In the genomic region with DNA sequence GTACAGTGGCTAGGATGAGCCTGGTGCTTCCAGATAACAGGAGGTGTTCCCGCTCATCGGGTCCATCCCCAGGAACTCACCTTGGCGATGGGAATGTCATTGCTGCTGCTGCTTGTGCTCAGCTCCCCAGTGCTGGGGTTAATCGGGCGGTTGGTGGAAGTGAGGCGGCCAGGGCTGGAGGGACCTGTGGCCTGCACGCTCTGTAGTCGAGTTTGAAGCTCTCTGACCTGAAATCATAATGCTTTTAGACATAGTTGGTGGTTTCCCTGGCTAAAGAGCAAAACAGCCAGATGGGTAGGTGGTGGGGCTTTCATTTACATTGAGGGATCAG, we compare ENCODE assay signal across 15 cellular contexts.
"Had no signal": no experiment of that assay in that cellular context is flagged by ENCODE, and none has a peak within 500 bp of the region (broad histone marks: within the 10 kb centered on the region; RNA-seq: fewer than 3 reads in every experiment).

No MANE protein-coding gene starts in this region.

- H3K9me3 ChIP-seq: left lung, lower lobe of right lung, neutrophil, stomach, thoracic aorta, transverse colon had no signal

- DNase-seq: cerebellar nuclear complex; foreskin keratinocyte; lower lobe of right lung; nephron progenitor cell; posterior cingulate gyrus; small intestine; stimulated activated CD4-positive, alpha-beta T cell treated with anti-CD3 and anti-CD28 coated beads, Interleukin-12 subunit alpha, Interleukin-12 subunit beta, amount 100 ng/mL, for 4 hours; stimulated activated naive CD4-positive, alpha-beta T cell; stomach; substantia nigra; transverse colon had no signal

- H3K4me1 ChIP-seq: foreskin keratinocyte had no signal

- FAIRE-seq: colon, small intestine had no signal

- H3K4me3 ChIP-seq: left lung, lower lobe of right lung, stomach, thoracic aorta, transverse colon had no signal

- ATAC-seq: foreskin keratinocyte, left lung, lower lobe of right lung had no signal

- H3K27ac ChIP-seq: foreskin keratinocyte, left lung, lower lobe of right lung, neutrophil, stomach, thoracic aorta, transverse colon had no signal

- H3K27me3 ChIP-seq: foreskin keratinocyte, left lung, stomach, transverse colon had no signal

- H3K36me3 ChIP-seq: left lung, neutrophil, thoracic aorta, transverse colon had no signal
